8 cellular contexts compared by ENCODE assay signal in the genomic region with DNA sequence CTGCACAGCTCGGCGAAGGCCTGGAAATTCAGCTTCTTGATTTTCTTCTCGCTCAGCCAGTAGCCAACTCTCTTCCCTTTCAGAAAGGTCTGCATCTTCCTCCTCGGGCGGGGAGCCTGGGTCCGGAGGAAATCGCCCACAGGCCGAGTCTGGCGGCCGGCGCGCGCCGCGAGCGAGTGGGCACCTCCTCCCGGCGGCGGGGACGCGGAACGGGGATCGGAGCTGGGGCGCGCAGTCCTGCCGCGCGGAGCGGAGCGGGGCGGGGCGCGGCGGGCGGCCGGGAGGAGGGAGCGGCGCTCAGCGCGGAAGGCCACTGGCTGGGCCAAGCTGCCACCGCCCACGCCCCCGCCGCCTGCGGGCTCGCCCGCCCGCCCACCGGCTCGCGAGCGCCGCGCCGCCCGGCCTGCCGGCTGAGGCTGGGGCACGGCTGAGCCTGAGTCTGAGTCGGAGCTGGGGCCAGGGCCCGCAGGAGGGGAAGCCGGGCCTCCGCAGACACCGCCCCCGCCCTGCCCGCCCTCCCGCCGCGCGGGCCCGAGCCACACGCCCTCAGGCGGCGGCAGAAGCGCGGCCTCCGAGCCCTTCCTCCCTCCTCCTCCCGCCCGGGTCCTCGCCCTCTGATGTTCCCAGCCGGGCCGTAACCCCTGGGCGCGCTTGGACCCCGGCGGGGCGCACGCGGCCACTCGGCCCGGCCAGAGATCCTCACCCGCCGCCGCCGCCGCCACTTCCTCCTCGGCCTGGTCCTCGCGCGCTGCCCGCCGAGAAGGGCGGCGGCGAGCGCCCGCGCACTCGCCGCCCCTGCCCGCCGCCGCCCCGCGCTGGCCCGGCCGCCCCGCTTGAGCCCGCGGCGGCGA. TPM values are rescaled to one million over a fixed set of nuclear protein-coding genes. Genes with fewer than 3 reads are reported as not detected.
A peak's percentile ranks its signal among the peaks of the same experiment; 100 is the strongest.
DNase-seq lines count a peak whose midpoint lies in the region; ATAC-seq and TF ChIP-seq lines count a peak whose summit lies in the region.

No MANE protein-coding gene starts in this region.

- H3K36me3 Mint-ChIP-seq in activated CD4-positive, alpha-beta T cell treated with anti-CD3 and anti-CD28 coated beads, Interleukin-2, amount 10 ng/mL, durations not matched to agents 24 days and 14 days (ENCODE audit: low read depth), result peaks cover 2% of the 10 kb centered on the region

- H3K4me1 ChIP-seq in liver (ENCODE audit: control insufficient read depth in 4 of 4, insufficient read depth in 4 of 4, low read length in 3 of 4), result peaks cover 5 to 42% (median 26%) of the 10 kb centered on the region in 4 donors

- peak overlapping the region in 1 of 2 donors; percentile 82 for H3K9ac ChIP-seq in liver (ENCODE audit: low read depth in 1 of 2, low read length in 2 of 2)

- H3K27ac ChIP-seq in liver (ENCODE audit: low read depth in 1 of 2, low read length in 2 of 2), result peak overlapping the region; percentile 81 to 91

- H3K27ac Mint-ChIP-seq in activated CD4-positive, alpha-beta T cell treated with anti-CD3 and anti-CD28 coated beads, Interleukin-2, amount 10 ng/mL, durations not matched to agents 24 days and 14 days, result peak overlapping the region; percentile 62

- peak overlapping the region; percentile 71 to 76 (median 72) for H3K4me3 ChIP-seq in liver (ENCODE audit: low read depth in 1 of 3, low read length in 3 of 3)

- H3K9me3 ChIP-seq in liver (ENCODE audit: control insufficient read depth in 4 of 4, low read length in 3 of 4), result no peaks in the 10 kb centered on the region

- H3K27me3 Mint-ChIP-seq in activated CD4-positive, alpha-beta T cell treated with anti-CD3 and anti-CD28 coated beads, Interleukin-2, amount 10 ng/mL, durations not matched to agents 24 days and 14 days, result no peaks in the 10 kb centered on the region

- no peaks in the 10 kb centered on the region for H3K36me3 ChIP-seq in liver (ENCODE audit: control insufficient read depth in 4 of 4, insufficient read depth in 3 of 4, low read depth in 1 of 4, low read length in 3 of 4)

- peak; percentile 18 for TF ChIP-seq CTCF in liver (IDR thresholded peaks at IDR 0.05; ENCODE audit: low read depth, low read length, missing input control)

- ATAC-seq in GM19043 (IDR thresholded peaks at IDR 0.05; ENCODE audit: low read depth, unreplicated experiment) (peak; percentile 68), HG03342 (IDR thresholded peaks at IDR 0.05; ENCODE audit: unreplicated experiment) (peak; percentile 71)

- DNase-seq in AML-193 (lab: John Stamatoyannopoulos, UW) (peak; percentile 72 to 78), NCI-H510A (lab: John Stamatoyannopoulos, UW) (peak; percentile 85), dedifferentiated amniotic fluid mesenchymal stem cell (ENCODE audit: extremely low spot score) (peak; percentile 67)
- peak; percentile 96 for DNase-seq in activated CD4-positive, alpha-beta T cell treated with anti-CD3 and anti-CD28 coated beads, Interleukin-2, amount 10 ng/mL, durations not matched to agents 24 days and 14 days
- DNase-seq in stimulated activated CD4-positive, alpha-beta T cell treated with anti-CD3 and anti-CD28 coated beads, Interleukin-4, amount 100 ng/mL, for 1 hour, result peak; percentile 84

- no peaks in the 10 kb centered on the region for H3K27me3 ChIP-seq in liver (ENCODE audit: control insufficient read depth in 4 of 4, insufficient read depth in 4 of 4, low read length in 3 of 4)

- TF ChIP-seq RAD21 in liver (IDR thresholded peaks at IDR 0.05), result no peak

- H3K9me3 Mint-ChIP-seq in activated CD4-positive, alpha-beta T cell treated with anti-CD3 and anti-CD28 coated beads, Interleukin-2, amount 10 ng/mL, durations not matched to agents 24 days and 14 days, result no peaks in the 10 kb centered on the region

- peak overlapping the region; percentile 90 for H3K4me3 Mint-ChIP-seq in activated CD4-positive, alpha-beta T cell treated with anti-CD3 and anti-CD28 coated beads, Interleukin-2, amount 10 ng/mL, durations not matched to agents 24 days and 14 days

- WGBS in liver, result under 1% methylated on average over 121 of the region's 121 CpGs

- H3K4me1 Mint-ChIP-seq in activated CD4-positive, alpha-beta T cell treated with anti-CD3 and anti-CD28 coated beads, Interleukin-2, amount 10 ng/mL, durations not matched to agents 24 days and 14 days, result peaks cover 26% of the 10 kb centered on the region

- intact Hi-C loops in activated CD4-positive, alpha-beta T cell treated with anti-CD3 and anti-CD28 coated beads, Interleukin-2, amount 10 ng/mL, durations not matched to agents 24 days and 14 days (cut with micrococcal nuclease), result loop anchor here (2.0 to 5.0 kb wide), 3 partner anchors 70 to 162 kb away; a partner anchor contains a TSS

TF ChIP-seq in liver, 16 proteins besides CTCF, POLR2A, EP300 and RAD21:
- no peak for TF ChIP-seq FOXA2 (IDR thresholded peaks at IDR 0.05)
- no peak for TF ChIP-seq HNF4G (IDR thresholded peaks at IDR 0.05)
- no peak for TF ChIP-seq FOXA1 (IDR thresholded peaks at IDR 0.05)

RNA-seq across cellular contexts. Expression of a gene that starts 0.4 kb away (rescaled TPM):
- total RNA-seq in activated CD4-positive, alpha-beta T cell treated with anti-CD3 and anti-CD28 coated beads, Interleukin-2, amount 10 ng/mL, durations not matched to agents 24 days and 14 days, result 71.0 and 73.9 TPM in 2 replicates
- 10 to 100 TPM in 1 of 2 donors, 1 to 10 TPM in 1; 9.0 to 41.2 TPM for total RNA-seq in liver
- 10 to 100 TPM in 1 of 2 donors, 1 to 10 TPM in 1; 9.4 to 31.3 TPM for polyA plus RNA-seq in liver

Comparison
In these comparisons a context has a peak if more than half of its experiments do, and no peak if none do; other contexts are left out.
1. Peak in every context shown above with its lines: DNase-seq, ATAC-seq, H3K4me3 ChIP-seq and H3K27ac ChIP-seq.